In the genomic region with DNA sequence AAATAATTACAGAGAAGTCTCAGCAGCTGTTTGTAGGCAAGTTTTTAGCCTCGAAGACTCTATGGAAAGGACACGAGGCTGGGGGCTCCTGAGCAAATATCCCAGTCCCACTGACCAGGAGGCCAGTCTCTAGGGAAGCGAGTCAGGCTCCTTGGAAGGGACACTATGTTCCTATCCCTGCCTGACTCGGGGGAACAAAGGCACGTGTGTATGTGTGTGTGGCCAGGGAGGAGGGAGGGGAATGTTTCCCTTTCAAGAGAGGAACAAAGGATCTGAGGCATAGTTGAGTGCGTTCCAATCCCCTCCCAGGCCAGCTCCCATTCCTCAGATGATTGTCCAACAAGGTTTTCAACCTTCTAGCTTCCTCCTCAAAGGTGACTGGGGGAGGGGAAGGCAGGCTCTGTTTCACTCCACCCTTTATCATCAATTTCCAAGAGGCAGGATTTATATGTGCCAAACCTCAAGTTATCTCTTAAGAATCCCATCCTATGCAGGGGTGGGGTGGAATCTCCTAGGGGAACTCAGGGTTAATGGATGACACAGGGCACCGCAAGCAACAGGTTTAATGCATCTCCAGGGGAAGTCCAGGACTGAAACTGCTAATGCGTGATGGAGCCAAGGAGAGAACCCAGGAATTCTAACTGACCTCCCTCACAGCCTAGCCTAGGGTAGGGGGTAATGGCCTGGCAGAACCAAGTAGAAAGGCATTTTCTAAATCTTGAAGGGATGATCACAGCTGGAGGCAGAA, we compare ENCODE assay signal across 8 cellular contexts. TPM values are rescaled to one million over a fixed set of nuclear protein-coding genes. Genes with fewer than 3 reads are reported as not detected.
A peak's percentile ranks its signal among the peaks of the same experiment; 100 is the strongest.
DNase-seq lines count a peak whose midpoint lies in the region; ATAC-seq and TF ChIP-seq lines count a peak whose summit lies in the region.

No MANE protein-coding gene starts in this region.

- H3K27ac ChIP-seq in DND-41 (ENCODE audit: low read length) (peak overlapping the region; percentile 58), duodenal mucosa (ENCODE audit: low read depth, low read length) (peak overlapping the region; percentile 73), liver (ENCODE audit: low read depth in 1 of 2, low read length in 2 of 2) (peak overlapping the region; percentile 77 to 79), subcutaneous abdominal adipose tissue (ENCODE audit: low read depth, low read length) (peak overlapping the region; percentile 60)

- H3K79me2 ChIP-seq in DND-41 (ENCODE audit: insufficient read depth, low read length) = peaks cover 99% of the 10 kb centered on the region

- H3K27me3 ChIP-seq in DND-41 (ENCODE audit: insufficient read depth, low read length, poor library complexity) (no peaks in the 10 kb centered on the region), NT2/D1 (ENCODE audit: insufficient read depth, insufficient read length) (no peaks in the 10 kb centered on the region), duodenal mucosa (ENCODE audit: control insufficient read depth in 1 of 2, insufficient read depth in 2 of 2, low read length in 2 of 2) (no peaks in the 10 kb centered on the region), liver (ENCODE audit: control insufficient read depth in 4 of 4, insufficient read depth in 4 of 4, low read length in 3 of 4) (no peaks in the 10 kb centered on the region), subcutaneous abdominal adipose tissue (ENCODE audit: control insufficient read depth in 5 of 5, insufficient read depth in 4 of 5, low read length in 5 of 5) (no peaks in the 10 kb centered on the region)

- H3K36me3 ChIP-seq in DND-41 (ENCODE audit: insufficient read depth, low read length) = peaks cover 97% of the 10 kb centered on the region
- peaks cover 63% of the 10 kb centered on the region for H3K36me3 ChIP-seq in NT2/D1 (ENCODE audit: insufficient read depth, insufficient read length, low read length)
- peaks cover 23 to 26% of the 10 kb centered on the region in 2 donors for H3K36me3 ChIP-seq in duodenal mucosa (ENCODE audit: control insufficient read depth in 1 of 2, insufficient read depth in 2 of 2, low read length in 2 of 2)
- H3K36me3 ChIP-seq in liver (ENCODE audit: control insufficient read depth in 4 of 4, insufficient read depth in 3 of 4, low read depth in 1 of 4, low read length in 3 of 4) = peaks cover 0 to 3% (median 0%) of the 10 kb centered on the region in 4 donors
- peaks cover 3 to 34% (median 14%) of the 10 kb centered on the region in 5 donors for H3K36me3 ChIP-seq in subcutaneous abdominal adipose tissue (ENCODE audit: control insufficient read depth in 5 of 5, insufficient read depth in 5 of 5, low read length in 5 of 5)

- TF ChIP-seq CTCF in DND-41 (IDR thresholded peaks at IDR 0.05; ENCODE audit: borderline replicate concordance, extremely low read depth, low read length, poor library complexity, severe bottlenecking) (no peak), liver (IDR thresholded peaks at IDR 0.05; ENCODE audit: low read depth, low read length, missing input control) (no peak)

- H4K20me1 ChIP-seq in DND-41 (ENCODE audit: insufficient read depth, low read length) = peaks cover 94% of the 10 kb centered on the region

- H3K9me3 ChIP-seq in DND-41 (ENCODE audit: insufficient read depth, low read length, severe bottlenecking) = no peaks in the 10 kb centered on the region
- H3K9me3 ChIP-seq in NT2/D1 (ENCODE audit: insufficient read depth, low read length) = no peaks in the 10 kb centered on the region
- H3K9me3 ChIP-seq in duodenal mucosa (ENCODE audit: control insufficient read depth in 1 of 2, low read length in 2 of 2) = no peaks in the 10 kb centered on the region
- no peaks in the 10 kb centered on the region for H3K9me3 ChIP-seq in liver (ENCODE audit: control insufficient read depth in 4 of 4, low read length in 3 of 4)
- H3K9me3 ChIP-seq in subcutaneous abdominal adipose tissue (ENCODE audit: control insufficient read depth in 5 of 5, low read length in 5 of 5) = no peaks in the 10 kb centered on the region

- peak in 1 of 2 donors; percentile 4 for TF ChIP-seq RAD21 in liver (IDR thresholded peaks at IDR 0.05)

- peak overlapping the region in 1 of 2 experiments; percentile 23; a peak in 2 of 4 replicates for H3K4me3 ChIP-seq in DND-41 (ENCODE audit: low read depth in 1 of 2, low read length in 2 of 2)
- no peak overlapping the region for H3K4me3 ChIP-seq in NT2/D1 (ENCODE audit: insufficient read length, low read depth)
- peak overlapping the region; percentile 19 to 37 for H3K4me3 ChIP-seq in duodenal mucosa (ENCODE audit: low read depth in 1 of 2, low read length in 2 of 2)
- H3K4me3 ChIP-seq in liver (ENCODE audit: low read depth in 1 of 3, low read length in 3 of 3) = no peak overlapping the region
- peak overlapping the region in 4 of 5 donors; percentile 49 to 52 (median 49) for H3K4me3 ChIP-seq in subcutaneous abdominal adipose tissue (ENCODE audit: low read depth in 1 of 5, low read length in 5 of 5)

- H3K9ac ChIP-seq in DND-41 (ENCODE audit: low read depth, low read length) = peak overlapping the region; percentile 32
- no peak overlapping the region for H3K9ac ChIP-seq in NT2/D1 (ENCODE audit: insufficient read length, low read depth)
- peak overlapping the region; percentile 33 to 40 for H3K9ac ChIP-seq in duodenal mucosa (ENCODE audit: low read depth in 1 of 2, low read length in 2 of 2)
- H3K9ac ChIP-seq in liver (ENCODE audit: low read depth in 1 of 2, low read length in 2 of 2) = no peak overlapping the region
- peak overlapping the region; percentile 12 to 63 (median 48) for H3K9ac ChIP-seq in subcutaneous abdominal adipose tissue (ENCODE audit: low read length in 5 of 5)

- ATAC-seq in DND-41 (ENCODE audit: insufficient read depth, low read depth) = no peak
- ATAC-seq in HG02678 (IDR thresholded peaks at IDR 0.05; ENCODE audit: unreplicated experiment) = no peak

- DNase-seq in DND-41 = no peak
- DNase-seq in NT2/D1 (ENCODE audit: low read depth, low spot score) = peak; percentile 81
- no peak for DNase-seq in NOMO-1 treated with dmso at 0.1 percent for 144 hours (lab: John Stamatoyannopoulos, UW; ENCODE audit: unreplicated experiment)
- no peak for DNase-seq in activated CD8-positive, alpha-beta memory T cell treated with anti-CD3 and anti-CD28 coated beads for 24 hours

- H3K4me1 ChIP-seq in DND-41 (ENCODE audit: insufficient read depth, low read length) (peaks cover 99% of the 10 kb centered on the region), NT2/D1 (ENCODE audit: insufficient read depth, insufficient read length) (peaks cover 5% of the 10 kb centered on the region), duodenal mucosa (ENCODE audit: control insufficient read depth in 1 of 2, insufficient read depth in 2 of 2, low read length in 2 of 2) (peaks cover 78 to 83% of the 10 kb centered on the region in 2 donors), liver (ENCODE audit: control insufficient read depth in 4 of 4, insufficient read depth in 4 of 4, low read length in 3 of 4) (peaks cover 20 to 69% (median 57%) of the 10 kb centered on the region in 4 donors), subcutaneous abdominal adipose tissue (ENCODE audit: control insufficient read depth in 5 of 5, insufficient read depth in 5 of 5, low read length in 5 of 5) (peaks cover 17 to 93% (median 81%) of the 10 kb centered on the region in 5 donors)

- WGBS in liver = 48% methylated on average over 8 of the region's 8 CpGs

- peak overlapping the region; percentile 89 for H3K4me2 ChIP-seq in DND-41 (ENCODE audit: insufficient read depth, low read length)

- no peak overlapping the region for H2AFZ ChIP-seq in DND-41 (ENCODE audit: low read depth, low read length)

TF ChIP-seq in liver, 16 proteins besides CTCF, POLR2A, EP300 and RAD21 (continues in another document):
- TF ChIP-seq GABPA (IDR thresholded peaks at IDR 0.05 in 1 of 2, conservative IDR thresholded peaks at IDR 0.05 in 1 of 2) (no peak), FOXA2 (IDR thresholded peaks at IDR 0.05) (no peak), TAF1 (conservative IDR thresholded peaks at IDR 0.05) (no peak), SP1 (IDR thresholded peaks at IDR 0.05) (peak; percentile 81), HNF4A (conservative IDR thresholded peaks at IDR 0.05) (no peak), EGR1 (IDR thresholded peaks at IDR 0.05; ENCODE audit: low read depth in 2 of 2) (no peak), JUND (IDR thresholded peaks at IDR 0.05) (peak in 1 of 2 donors; percentile 17), RXRA (IDR thresholded peaks at IDR 0.05) (peak; percentile 17 to 55), NR2F2 (IDR thresholded peaks at IDR 0.05) (peak; percentile 23)
- TF ChIP-seq, protein P1, sequence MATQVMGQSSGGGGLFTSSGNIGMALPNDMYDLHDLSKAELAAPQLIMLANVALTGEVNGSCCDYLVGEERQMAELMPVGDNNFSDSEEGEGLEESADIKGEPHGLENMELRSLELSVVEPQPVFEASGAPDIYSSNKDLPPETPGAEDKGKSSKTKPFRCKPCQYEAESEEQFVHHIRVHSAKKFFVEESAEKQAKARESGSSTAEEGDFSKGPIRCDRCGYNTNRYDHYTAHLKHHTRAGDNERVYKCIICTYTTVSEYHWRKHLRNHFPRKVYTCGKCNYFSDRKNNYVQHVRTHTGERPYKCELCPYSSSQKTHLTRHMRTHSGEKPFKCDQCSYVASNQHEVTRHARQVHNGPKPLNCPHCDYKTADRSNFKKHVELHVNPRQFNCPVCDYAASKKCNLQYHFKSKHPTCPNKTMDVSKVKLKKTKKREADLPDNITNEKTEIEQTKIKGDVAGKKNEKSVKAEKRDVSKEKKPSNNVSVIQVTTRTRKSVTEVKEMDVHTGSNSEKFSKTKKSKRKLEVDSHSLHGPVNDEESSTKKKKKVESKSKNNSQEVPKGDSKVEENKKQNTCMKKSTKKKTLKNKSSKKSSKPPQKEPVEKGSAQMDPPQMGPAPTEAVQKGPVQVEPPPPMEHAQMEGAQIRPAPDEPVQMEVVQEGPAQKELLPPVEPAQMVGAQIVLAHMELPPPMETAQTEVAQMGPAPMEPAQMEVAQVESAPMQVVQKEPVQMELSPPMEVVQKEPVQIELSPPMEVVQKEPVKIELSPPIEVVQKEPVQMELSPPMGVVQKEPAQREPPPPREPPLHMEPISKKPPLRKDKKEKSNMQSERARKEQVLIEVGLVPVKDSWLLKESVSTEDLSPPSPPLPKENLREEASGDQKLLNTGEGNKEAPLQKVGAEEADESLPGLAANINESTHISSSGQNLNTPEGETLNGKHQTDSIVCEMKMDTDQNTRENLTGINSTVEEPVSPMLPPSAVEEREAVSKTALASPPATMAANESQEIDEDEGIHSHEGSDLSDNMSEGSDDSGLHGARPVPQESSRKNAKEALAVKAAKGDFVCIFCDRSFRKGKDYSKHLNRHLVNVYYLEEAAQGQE (IDR thresholded peaks at IDR 0.05) = no peak
- TF ChIP-seq, protein P2, sequence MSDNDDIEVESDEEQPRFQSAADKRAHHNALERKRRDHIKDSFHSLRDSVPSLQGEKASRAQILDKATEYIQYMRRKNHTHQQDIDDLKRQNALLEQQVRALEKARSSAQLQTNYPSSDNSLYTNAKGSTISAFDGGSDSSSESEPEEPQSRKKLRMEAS (IDR thresholded peaks at IDR 0.05) = peak; percentile 65

RNA-seq across cellular contexts. Expression of a gene that starts 9.9 kb away (rescaled TPM):
- total RNA-seq in liver = 100 to 1,000 TPM in 1 of 2 donors, 10 to 100 TPM in 1; 48.4 to 124 TPM
- polyA plus RNA-seq in liver = 10 to 100 TPM; 29.7 to 43.7 TPM

RNA-seq across cellular contexts. Expression of a gene that starts 26.4 kb away (rescaled TPM):
- total RNA-seq in liver = 10 to 100 TPM in 1 of 2 donors, 1 to 10 TPM in 1; 1.3 to 40.8 TPM
- 1 to 10 TPM; 1.1 to 3.6 TPM for polyA plus RNA-seq in liver

Comparison
In these comparisons a context has a peak if more than half of its experiments do, and no peak if none do; other contexts are left out.
1. H3K4me3 ChIP-seq: peak in duodenal mucosa (2 of 2) and subcutaneous abdominal adipose tissue (4 of 5); none in NT2/D1 (single experiment) and liver (0 of 3).
2. H3K9ac ChIP-seq: peak in DND-41 (single experiment), duodenal mucosa (2 of 2) and subcutaneous abdominal adipose tissue (5 of 5); none in NT2/D1 (single experiment) and liver (0 of 2).
3. Peak in every context shown above with its lines, with median percentiles within 50 percentile points of each other: H3K27ac ChIP-seq.